Comparison of ENCODE assay signal across 21 cellular contexts in the genomic region with DNA sequence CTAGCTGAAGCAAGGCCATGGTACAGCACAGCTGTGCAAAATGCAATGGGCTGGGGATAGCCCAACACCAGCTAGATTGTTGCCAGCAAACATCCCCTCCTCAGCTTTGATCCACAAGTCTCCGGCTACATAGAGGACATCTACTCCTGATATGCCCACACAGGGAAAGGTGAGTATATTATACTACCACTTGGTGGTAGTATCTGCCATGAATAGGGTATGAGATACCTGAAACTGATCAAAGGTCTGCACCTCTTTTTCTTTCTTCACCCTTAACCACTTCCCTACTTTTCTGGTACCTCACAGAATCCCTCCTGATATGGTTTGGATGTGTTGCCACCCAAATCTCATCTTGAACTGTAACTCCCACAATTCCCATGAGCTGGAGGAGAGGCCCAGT.
A peak's percentile ranks its signal among the peaks of the same experiment; 100 is the strongest.
DNase-seq lines count a peak whose midpoint lies in the region; ATAC-seq, FAIRE-seq and TF ChIP-seq lines count a peak whose summit lies in the region.
"Had no signal": no experiment of that assay in that cellular context is flagged by ENCODE, and none has a peak within 500 bp of the region (broad histone marks: within the 10 kb centered on the region; RNA-seq: fewer than 3 reads in every experiment).

No MANE protein-coding gene starts in this region.

- H3K4me2 ChIP-seq in HepG2 (ENCODE audit: low read depth, low read length) (no peak overlapping the region), PC-3 (ENCODE audit: low read length) (no peak overlapping the region)

- TF ChIP-seq EP300 in HepG2 (IDR thresholded peaks at IDR 0.05; ENCODE audit: low read depth in 2 of 2, low read length in 2 of 2) (no peak), HepG2 (CRISPR knock-in tag; IDR thresholded peaks at IDR 0.05; ENCODE audit: borderline replicate concordance) (no peak)

- no peak overlapping the region for H3K27ac Mint-ChIP-seq in stimulated activated effector memory CD8-positive, alpha-beta T cell treated with anti-CD3 and anti-CD28 coated beads, Interleukin-12 subunit alpha, Interleukin-12 subunit beta, amount 100 ng/mL, for 72 hours
- H3K27ac Mint-ChIP-seq: T-helper 17 cell had no signal

- no peaks in the 10 kb centered on the region for H3K4me1 Mint-ChIP-seq in stimulated activated effector memory CD8-positive, alpha-beta T cell treated with anti-CD3 and anti-CD28 coated beads, Interleukin-12 subunit alpha, Interleukin-12 subunit beta, amount 100 ng/mL, for 72 hours
- H3K4me1 Mint-ChIP-seq: T-helper 17 cell had no signal

- no peaks in the 10 kb centered on the region for H3F3A ChIP-seq in PC-3 (ENCODE audit: low read length, unreplicated experiment)

- TF ChIP-seq POLR2A in HepG2 (IDR thresholded peaks at IDR 0.05; ENCODE audit: insufficient read depth in 1 of 2, low read depth in 2 of 2, low read length in 2 of 2) = no peak
- TF ChIP-seq POLR2A in body of pancreas (IDR thresholded peaks at IDR 0.05) = no peak

- no peak for ATAC-seq in HepG2
- ATAC-seq in PC-3 = peak; percentile 71
- ATAC-seq in stimulated activated effector memory CD8-positive, alpha-beta T cell treated with anti-CD3 and anti-CD28 coated beads, Interleukin-12 subunit alpha, Interleukin-12 subunit beta, amount 100 ng/mL, for 72 hours = no peak
- no peak for ATAC-seq in body of pancreas
- ATAC-seq: heart left ventricle, sciatic nerve, T-helper 17 cell had no signal

- H3K4me3 ChIP-seq in liver (ENCODE audit: low read depth in 1 of 3, low read length in 3 of 3) (no peak overlapping the region), HepG2 (replicated peaks in 1 of 3; ENCODE audit: insufficient read depth in 1 of 3, low read depth in 2 of 3, low read length in 3 of 3) (no peak overlapping the region), PC-3 (ENCODE audit: low read length) (no peak overlapping the region), epithelial cell of proximal tubule (ENCODE audit: low read depth, low read length) (no peak overlapping the region), ascending aorta (no peak overlapping the region), body of pancreas (no peak overlapping the region)
- H3K4me3 ChIP-seq: HAP-1, heart left ventricle had no signal

- H3K79me2 ChIP-seq in HepG2 (ENCODE audit: insufficient read depth, low read length) (no peaks in the 10 kb centered on the region), PC-3 (ENCODE audit: low read length) (no peaks in the 10 kb centered on the region)

- WGBS in liver = 87% methylated on average over 1 of the region's 1 CpG
- WGBS in HepG2 (ENCODE audit: low lambda C conversion rate) = no CpG with 5 or more reads among the region's 1 CpG
- 100% methylated on average over 1 of the region's 1 CpG for WGBS in body of pancreas, 2 donors

- H3K27ac ChIP-seq in liver (ENCODE audit: low read depth in 1 of 2, low read length in 2 of 2) = no peak overlapping the region
- no peak overlapping the region for H3K27ac ChIP-seq in HepG2 (ENCODE audit: extremely low read length, insufficient read depth, low read length)
- no peak overlapping the region for H3K27ac ChIP-seq in PC-3 (ENCODE audit: low read length)
- H3K27ac ChIP-seq in ascending aorta = no peak overlapping the region
- H3K27ac ChIP-seq in body of pancreas = no peak overlapping the region
- H3K27ac ChIP-seq: heart left ventricle had no signal

- FAIRE-seq in HepG2 (lab: Jason Lieb, UNC) = no peak
- FAIRE-seq: islet of Langerhans had no signal

- no peaks in the 10 kb centered on the region for H3K27me3 ChIP-seq in liver (ENCODE audit: control insufficient read depth in 4 of 4, insufficient read depth in 4 of 4, low read length in 3 of 4)
- H3K27me3 ChIP-seq in HepG2 (ENCODE audit: control insufficient read depth in 1 of 2, insufficient read depth in 2 of 2, low read length in 2 of 2) = no peaks in the 10 kb centered on the region; a peak in 1 of 5 replicates
- no peaks in the 10 kb centered on the region for H3K27me3 ChIP-seq in PC-3 (ENCODE audit: low read length)
- no peaks in the 10 kb centered on the region for H3K27me3 ChIP-seq in ascending aorta
- H3K27me3 ChIP-seq in body of pancreas = no peaks in the 10 kb centered on the region
- H3K27me3 ChIP-seq: heart left ventricle had no signal

- H3K4me1 ChIP-seq in liver (ENCODE audit: control insufficient read depth in 4 of 4, insufficient read depth in 4 of 4, low read length in 3 of 4) (no peaks in the 10 kb centered on the region), HepG2 (ENCODE audit: insufficient read depth, low read length) (no peaks in the 10 kb centered on the region), PC-3 (ENCODE audit: insufficient read depth, low read length) (no peaks in the 10 kb centered on the region), ascending aorta (no peaks in the 10 kb centered on the region), body of pancreas (no peaks in the 10 kb centered on the region)
- H3K4me1 ChIP-seq: Caco-2, HAP-1, heart left ventricle had no signal

- BruUV-seq in HepG2 (replicated peaks; lab: Mats Ljungman, UMichigan) = no TSS peak
- no TSS peak for BruUV-seq in PC-3 (replicated peaks; lab: Mats Ljungman, UMichigan)

- TF ChIP-seq CTCF in liver (IDR thresholded peaks at IDR 0.05; ENCODE audit: low read depth, low read length, missing input control) (no peak), HepG2 (CRISPR knock-in tag; IDR thresholded peaks at IDR 0.05) (no peak), PC-3 (conservative IDR thresholded peaks at IDR 0.05; ENCODE audit: low read depth, low read length) (peak; percentile 59), epithelial cell of proximal tubule (conservative IDR thresholded peaks at IDR 0.05; ENCODE audit: low read depth, low read length) (peak; percentile 50), ascending aorta (IDR thresholded peaks at IDR 0.05) (no peak), body of pancreas (IDR thresholded peaks at IDR 0.05) (peak in 1 of 7 experiments; percentile 10)

- peaks cover 16% of the 10 kb centered on the region for H3K9me3 Mint-ChIP-seq in stimulated activated effector memory CD8-positive, alpha-beta T cell treated with anti-CD3 and anti-CD28 coated beads, Interleukin-12 subunit alpha, Interleukin-12 subunit beta, amount 100 ng/mL, for 72 hours

- no peak overlapping the region for H2AFZ ChIP-seq in HepG2 (ENCODE audit: low read length)
- H2AFZ ChIP-seq in PC-3 (ENCODE audit: low read length) = no peak overlapping the region

- no peak for DNase-seq in HepG2 (ENCODE audit: low spot score)
- DNase-seq in PC-3 = peak; percentile 41
- DNase-seq in epithelial cell of proximal tubule (ENCODE audit: low read depth) = no peak
- no peak for DNase-seq in stimulated activated effector memory CD8-positive, alpha-beta T cell treated with anti-CD3 and anti-CD28 coated beads, Interleukin-12 subunit alpha, Interleukin-12 subunit beta, amount 100 ng/mL, for 72 hours (ENCODE audit: low spot score in 2 of 2)
- DNase-seq in ascending aorta (ENCODE audit: low spot score in 2 of 2) = no peak
- no peak for DNase-seq in C1 segment of cervical spinal cord (lab: John Stamatoyannopoulos, UW)
- DNase-seq in body of pancreas = no peak
- DNase-seq: activated CD4-positive, CD25-positive, alpha-beta regulatory T cell treated with anti-CD3 and anti-CD28 coated beads, Interleukin-2, amount 50 U/mL, for 72 hours; activated gamma-delta T cell treated with Interleukin-2 at 50 U/mL for 16 hours; anterior cingulate cortex; Caco-2; heart left ventricle; MV-4-11; NCI-H2081 treated with DMSO at 0.1 percent for 48 hours; SHP77 treated with DMSO at 0.1 percent for 48 hours; stimulated activated CD4-positive, alpha-beta T cell treated with anti-CD3 and anti-CD28 coated beads, Interleukin-1b, Interleukin-23, amount 100 ng/mL, for 48 hours; T-helper 17 cell had no signal

- H3K9ac ChIP-seq in liver (ENCODE audit: low read depth in 1 of 2, low read length in 2 of 2) (no peak overlapping the region), HepG2 (ENCODE audit: insufficient read depth, low read depth, low read length) (no peak overlapping the region), PC-3 (ENCODE audit: low read length) (no peak overlapping the region)

- H3K36me3 ChIP-seq in liver (ENCODE audit: control insufficient read depth in 4 of 4, insufficient read depth in 3 of 4, low read depth in 1 of 4, low read length in 3 of 4) (no peaks in the 10 kb centered on the region), HepG2 (replicated peaks in 1 of 2; ENCODE audit: control insufficient read depth in 1 of 2, insufficient read depth in 2 of 2, low read length in 2 of 2) (no peaks in the 10 kb centered on the region), PC-3 (ENCODE audit: low read depth, low read length) (no peaks in the 10 kb centered on the region; the same call in 1 of the 2 replicates), ascending aorta (no peaks in the 10 kb centered on the region), body of pancreas (replicated peaks in 1 of 2; ENCODE audit: insufficient read depth in 1 of 2, low read depth in 2 of 2) (no peaks in the 10 kb centered on the region)
- H3K36me3 ChIP-seq: HAP-1, heart left ventricle had no signal

- CTCF ChIA-PET in HepG2 (lab: Yijun Ruan, JAX; ENCODE audit: low intra/inter-chr PET ratio, low total read pairs) (no interaction called here), PC-3 (lab: Charles Lee) (interaction anchor here (0.7 kb wide), 1 partner anchor 218 kb away, joined by 5 read pairs; no protein-coding TSS in a partner anchor)

- intact Hi-C loops in HepG2 (cut with micrococcal nuclease; ENCODE audit: unreplicated experiment) = no loop called here
- intact Hi-C loops in PC-3 (cut with micrococcal nuclease) = loop anchor here (1.0 kb wide), 1 partner anchor 218 kb away; no protein-coding TSS in a partner anchor
- intact Hi-C loops in ascending aorta (cut with DNase I) = no loop called here
- intact Hi-C loops in body of pancreas (cut with DNase I) = no loop called here

- peaks cover 0 to 5% (median 3%) of the 10 kb centered on the region in 4 donors for H3K9me3 ChIP-seq in liver (ENCODE audit: control insufficient read depth in 4 of 4, low read length in 3 of 4)
- H3K9me3 ChIP-seq in HepG2 (ENCODE audit: low read length) = peaks cover 73% of the 10 kb centered on the region
- peaks cover 7% of the 10 kb centered on the region; the same call in 1 of the 2 replicates for H3K9me3 ChIP-seq in PC-3 (ENCODE audit: low read length)
- peaks cover 0 to 18% of the 10 kb centered on the region in 2 donors for H3K9me3 ChIP-seq in ascending aorta
- no peaks in the 10 kb centered on the region for H3K9me3 ChIP-seq in body of pancreas
- H3K9me3 ChIP-seq: Caco-2 had no signal

- H3K4me3 Mint-ChIP-seq in stimulated activated effector memory CD8-positive, alpha-beta T cell treated with anti-CD3 and anti-CD28 coated beads, Interleukin-12 subunit alpha, Interleukin-12 subunit beta, amount 100 ng/mL, for 72 hours = no peak overlapping the region
- H3K4me3 Mint-ChIP-seq: T-helper 17 cell had no signal

- H4K20me1 ChIP-seq in HepG2 (ENCODE audit: insufficient read depth, low read length) = no peaks in the 10 kb centered on the region
- H4K20me1 ChIP-seq in PC-3 (ENCODE audit: low read length) = no peaks in the 10 kb centered on the region

- H3K36me3 Mint-ChIP-seq in stimulated activated effector memory CD8-positive, alpha-beta T cell treated with anti-CD3 and anti-CD28 coated beads, Interleukin-12 subunit alpha, Interleukin-12 subunit beta, amount 100 ng/mL, for 72 hours = no peaks in the 10 kb centered on the region

- H3K9me2 ChIP-seq in PC-3 (replicated peaks; ENCODE audit: low read length) = no peaks in the 10 kb centered on the region

- in situ Hi-C loops in HepG2 (cut with HindIII; ENCODE audit: extremely low pct_ligation_motif_present, low pct_unique_long_range_greater_than_20kb) = no loop called here

- POLR2A ChIA-PET in HepG2 (lab: Yijun Ruan, JAX) = no interaction called here
- POLR2A ChIA-PET in PC-3 (lab: Charles Lee; ENCODE audit: unreplicated experiment) = no interaction called here

- TF ChIP-seq RAD21 in liver (IDR thresholded peaks at IDR 0.05) (peak; percentile 59 to 70), HepG2 (CRISPR knock-in tag; IDR thresholded peaks at IDR 0.05) (no peak)

Comparison
In these comparisons a context has a peak if more than half of its experiments do, and no peak if none do; other contexts are left out.
1. CTCF ChIP-seq: peak in PC-3 (single experiment) and epithelial cell of proximal tubule (single experiment); none in liver (single experiment), HepG2 (single experiment) and ascending aorta (0 of 3).